ENCODE assay signal across 19 cellular contexts in the genomic region with DNA sequence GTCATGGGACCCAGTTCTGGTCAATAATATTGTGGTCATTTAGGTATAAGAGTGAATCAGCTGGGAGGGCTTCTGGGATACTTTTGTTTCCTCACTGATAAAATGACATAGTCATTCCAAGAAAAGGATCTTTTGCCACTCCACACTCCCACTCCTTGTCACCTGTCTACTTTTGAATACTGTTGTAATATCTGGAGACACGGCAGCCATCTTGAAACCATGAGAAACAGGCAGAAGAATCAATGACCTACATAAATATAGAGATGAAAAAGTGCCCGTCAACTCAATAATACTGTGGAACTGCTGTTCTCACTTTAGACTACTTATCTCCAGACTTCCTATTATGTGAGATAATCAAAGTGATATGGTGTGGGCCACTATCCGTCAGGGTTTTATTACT.
A peak's percentile ranks its signal among the peaks of the same experiment; 100 is the strongest.
DNase-seq lines count a peak whose midpoint lies in the region; ATAC-seq, FAIRE-seq and TF ChIP-seq lines count a peak whose summit lies in the region.
"Had no signal": no experiment of that assay in that cellular context is flagged by ENCODE, and none has a peak within 500 bp of the region (broad histone marks: within the 10 kb centered on the region; RNA-seq: fewer than 3 reads in every experiment).

No MANE protein-coding gene starts in this region.

- 0 out of 2 replicates have a peak overlapping the region, but pooled peaks have one; percentile 22 for H3K9ac ChIP-seq in GM23248

- no peak overlapping the region for H3K4me3 ChIP-seq in GM23248
- no peak overlapping the region for H3K4me3 ChIP-seq in psoas muscle
- H3K4me3 ChIP-seq: ascending aorta, GM23338, SK-N-MC had no signal

- H3K4me2 ChIP-seq in GM23248 (ENCODE audit: unreplicated experiment): peak overlapping the region; percentile 54
- H3K4me2 ChIP-seq: GM23338 had no signal

- no peaks in the 10 kb centered on the region for H3K9me2 ChIP-seq in GM23248 (ENCODE audit: insufficient read depth)

- H3K79me2 ChIP-seq in GM23248 (ENCODE audit: insufficient read depth): no peaks in the 10 kb centered on the region

- H4K20me1 ChIP-seq in GM23248 (ENCODE audit: insufficient read depth): no peaks in the 10 kb centered on the region

- DNase-seq in GM23248 (no peak), RCC 7860 (ENCODE audit: low spot score) (peak; percentile 20), epithelial cell of prostate (ENCODE audit: low read depth, low spot score) (no peak), psoas muscle (no peak), NCI-H69 (lab: John Stamatoyannopoulos, UW) (no peak)
- DNase-seq: activated CD4-positive, alpha-beta memory T cell treated with anti-CD3 and anti-CD28 coated beads for 36 hours; activated T-cell treated with anti-CD3 and anti-CD28 coated beads, Interleukin-2, amount 50 U/mL, for 72 hours; caudate nucleus; CD4-positive, alpha-beta memory T cell; Karpas-422; naive thymus-derived CD8-positive, alpha-beta T cell; NCI-H1417 treated with DMSO at 0.1 percent for 48 hours; RPMI8226; stimulated activated naive B cell treated with anti-CD40 and anti-IgM and Interleukin-4, amounts not matched to agents 10 μg/mL and 1 μg/mL and 100 μg/mL, for 72 hours had no signal

- H3F3A ChIP-seq in GM23248 (ENCODE audit: insufficient read depth): peaks cover 49% of the 10 kb centered on the region

- intact Hi-C loops in psoas muscle (cut with DNase I): no loop called here

- H3K4me1 ChIP-seq in GM23248 (ENCODE audit: insufficient read depth) (peaks cover 64% of the 10 kb centered on the region), psoas muscle (peaks cover 18% of the 10 kb centered on the region)

- no peak for TF ChIP-seq CTCF in psoas muscle (IDR thresholded peaks at IDR 0.05)

- H3K36me3 ChIP-seq in GM23248 (ENCODE audit: low read depth) (no peaks in the 10 kb centered on the region), psoas muscle (ENCODE audit: insufficient read depth in 1 of 2, low read depth in 1 of 2) (no peaks in the 10 kb centered on the region)
- H3K36me3 ChIP-seq: ascending aorta had no signal

- in situ Hi-C loops in GM23248 (cut with MboI): no loop called here

- H3K27ac ChIP-seq in GM23248 (peak overlapping the region; percentile 80), epithelial cell of prostate (peak overlapping the region; percentile 59), psoas muscle (peak overlapping the region; percentile 72)
- H3K27ac ChIP-seq: ascending aorta, SK-N-MC had no signal

- ATAC-seq in psoas muscle (no peak), GM18498 (IDR thresholded peaks at IDR 0.05; ENCODE audit: unreplicated experiment) (no peak), HG03521 (IDR thresholded peaks at IDR 0.05; ENCODE audit: unreplicated experiment) (no peak)
- ATAC-seq: GM23338; naive thymus-derived CD8-positive, alpha-beta T cell had no signal

- WGBS in GM23248 (ENCODE audit: low coverage in 1 of 2, low lambda C conversion rate in 2 of 2, missing lambda C conversion rate in 2 of 2), 2 experiments: 76 to 78% methylated on average over 3 of the region's 3 CpGs
- WGBS in psoas muscle, 3 donors: 94 to 98% (median 95%) methylated on average over 3 of the region's 3 CpGs

- H3K9me3 ChIP-seq in GM23248 (ENCODE audit: low read depth) (no peaks in the 10 kb centered on the region), psoas muscle (no peaks in the 10 kb centered on the region)
- H3K9me3 ChIP-seq: ascending aorta had no signal

- H2AFZ ChIP-seq in GM23248: no peak overlapping the region
- H2AFZ ChIP-seq: GM23338 had no signal

- H3K27me3 ChIP-seq in GM23248 (replicated peaks; ENCODE audit: insufficient read depth) (no peaks in the 10 kb centered on the region), psoas muscle (ENCODE audit: insufficient read depth in 3 of 3, low read length in 2 of 3) (no peaks in the 10 kb centered on the region)
- H3K27me3 ChIP-seq: ascending aorta had no signal

- no peak for FAIRE-seq in RCC 7860 (lab: Jason Lieb, UNC)
